Comparison of ENCODE assay signal across 27 cellular contexts in the genomic region with DNA sequence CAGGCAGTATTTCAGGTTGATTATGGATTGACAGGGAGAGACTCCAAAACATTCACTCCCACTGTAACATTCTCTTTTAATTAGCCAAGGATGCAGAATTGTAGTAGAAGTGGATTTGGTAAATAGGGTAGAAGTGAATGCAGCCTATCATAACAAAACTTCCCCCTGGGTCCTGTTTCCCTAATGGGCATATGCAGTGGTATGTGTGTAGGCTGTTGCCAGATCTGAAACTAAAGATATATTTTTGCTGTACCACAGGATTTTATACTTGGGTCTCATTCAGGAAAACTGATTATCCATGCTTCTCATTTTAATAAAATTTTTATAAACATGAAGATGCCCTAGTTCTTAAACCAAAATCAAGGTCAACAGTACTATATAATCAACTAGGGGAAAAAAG.
"Had no signal": no experiment of that assay in that cellular context is flagged by ENCODE, and none has a peak within 500 bp of the region (broad histone marks: within the 10 kb centered on the region; RNA-seq: fewer than 3 reads in every experiment).

No MANE protein-coding gene starts in this region.

- H3K27me3 Mint-ChIP-seq: dendritic cell treated with granulocyte-macrophage colony-stimulating factor and Interleukin-4, amounts not matched to agents 40 ng/mL and 50 ng/mL, for 4 days; effector memory CD8-positive, alpha-beta T cell had no signal

- FAIRE-seq: colon, endometrium, endothelial cell of umbilical vein, frontal cortex had no signal

- H3K36me3 ChIP-seq: colonic mucosa, gastrocnemius medialis had no signal

- DNase-seq: colonic mucosa; cortex of kidney; dermis blood vessel endothelial cell; dorsolateral prefrontal cortex; effector CD4-positive, alpha-beta T cell; effector CD8-positive, alpha-beta T cell; effector memory CD4-positive, alpha-beta T cell; effector memory CD8-positive, alpha-beta T cell; endodermal cell; esophagus squamous epithelium; foreskin fibroblast; foreskin keratinocyte; foreskin melanocyte; gastrocnemius medialis; glutamatergic neuron; head of caudate nucleus; heart left ventricle; heart right ventricle had no signal

- H3K9me3 ChIP-seq: colonic mucosa, esophagus muscularis mucosa, esophagus squamous epithelium, gastrocnemius medialis, gastroesophageal sphincter, heart left ventricle, heart right ventricle had no signal

- H3K4me1 ChIP-seq: colonic mucosa, esophagus muscularis mucosa, esophagus squamous epithelium, foreskin keratinocyte, gastroesophageal sphincter had no signal

- H3K9me3 Mint-ChIP-seq: dendritic cell treated with granulocyte-macrophage colony-stimulating factor and Interleukin-4, amounts not matched to agents 40 ng/mL and 50 ng/mL, for 4 days; effector memory CD8-positive, alpha-beta T cell; endodermal cell had no signal

- H3K4me3 ChIP-seq: colonic mucosa, coronary artery, dorsolateral prefrontal cortex, esophagus muscularis mucosa, esophagus squamous epithelium, gastrocnemius medialis, gastroesophageal sphincter, heart left ventricle, heart right ventricle had no signal

- H3K27me3 ChIP-seq: colonic mucosa, dorsolateral prefrontal cortex, esophagus muscularis mucosa, esophagus squamous epithelium, foreskin keratinocyte, gastrocnemius medialis, gastroesophageal sphincter, heart left ventricle, heart right ventricle had no signal

- H3K27ac Mint-ChIP-seq: dendritic cell treated with granulocyte-macrophage colony-stimulating factor and Interleukin-4, amounts not matched to agents 40 ng/mL and 50 ng/mL, for 4 days; endodermal cell had no signal

- H3K4me3 Mint-ChIP-seq: dendritic cell treated with granulocyte-macrophage colony-stimulating factor and Interleukin-4, amounts not matched to agents 40 ng/mL and 50 ng/mL, for 4 days; effector memory CD8-positive, alpha-beta T cell; endodermal cell had no signal

- ATAC-seq: effector memory CD8-positive, alpha-beta T cell; esophagus mucosa; foreskin keratinocyte; gastrocnemius medialis; gastroesophageal sphincter; heart left ventricle; heart right ventricle had no signal
